In the genomic region with DNA sequence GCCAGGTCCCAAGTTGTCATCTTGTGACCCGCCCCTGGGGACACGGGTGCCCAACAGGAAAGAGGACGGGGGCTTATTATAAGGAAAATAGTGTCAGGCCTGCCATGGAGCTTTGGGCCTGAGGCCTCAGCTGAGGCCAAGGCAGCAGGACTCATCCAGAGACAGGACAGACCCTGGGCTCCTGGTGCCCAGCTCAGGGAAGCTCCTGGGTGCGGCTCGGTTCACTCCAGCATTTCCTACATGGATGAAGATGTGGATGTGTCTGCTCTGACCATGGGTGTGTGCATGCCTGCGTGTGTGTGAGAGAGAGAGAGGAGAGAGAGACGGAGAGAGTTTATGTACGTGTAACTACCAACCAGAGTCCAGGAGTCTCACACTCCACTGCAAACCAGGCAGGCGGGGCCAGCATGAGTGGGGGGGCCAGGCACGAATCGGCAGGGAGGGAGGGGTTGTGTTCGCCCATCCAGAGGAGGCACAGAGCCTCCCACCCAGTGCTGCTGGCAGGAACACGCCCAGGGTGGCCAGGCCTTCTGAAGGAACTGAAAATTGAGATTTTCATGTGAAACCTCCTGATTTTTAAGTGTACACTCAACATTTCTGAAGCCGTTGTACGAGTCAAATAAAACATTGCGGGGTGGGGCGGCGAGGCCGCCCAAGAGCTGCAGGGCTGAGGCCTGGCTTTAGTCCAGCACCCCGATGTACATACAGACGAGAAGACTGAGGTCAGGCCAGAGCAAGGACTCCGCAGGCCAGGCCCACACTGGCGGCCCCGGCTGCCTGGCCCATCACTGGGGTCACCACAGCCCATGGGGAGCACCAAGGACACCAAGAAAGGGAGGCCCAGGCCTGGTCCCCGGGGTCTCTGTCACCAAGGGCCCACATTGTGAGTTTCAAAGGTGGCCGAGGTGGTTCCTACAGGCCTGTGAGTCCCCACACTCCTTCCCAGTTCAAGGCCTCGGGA, we compare ENCODE assay signal across 1 cellular context.
TF ChIP-seq lines count a peak whose summit lies in the region.

No MANE protein-coding gene starts in this region.

TF ChIP-seq in H1, 55 proteins besides CTCF, POLR2A, EP300 and RAD21:
- no peak for TF ChIP-seq SIN3A (conservative IDR thresholded peaks at IDR 0.05 in 1 of 2, IDR thresholded peaks at IDR 0.05 in 1 of 2; ENCODE audit: low read depth in 1 of 2, low read length in 2 of 2)
- TF ChIP-seq EGR1 (IDR thresholded peaks at IDR 0.05; ENCODE audit: borderline replicate concordance, low read depth, low read length) = no peak
- TF ChIP-seq EZH2 (IDR thresholded peaks at IDR 0.05; ENCODE audit: low read depth, low read length, severe bottlenecking) = no peak
- no peak for TF ChIP-seq BRCA1 (IDR thresholded peaks at IDR 0.05; ENCODE audit: low read depth, low read length)
- TF ChIP-seq NRF1 (IDR thresholded peaks at IDR 0.05; ENCODE audit: low read depth, low read length) = no peak
- no peak for TF ChIP-seq SP1 (IDR thresholded peaks at IDR 0.05; ENCODE audit: low read depth, low read length)
- TF ChIP-seq POLR2AphosphoS5 (IDR thresholded peaks at IDR 0.05; ENCODE audit: low read depth, low read length) = no peak
- no peak for TF ChIP-seq RFX5 (IDR thresholded peaks at IDR 0.05; ENCODE audit: borderline replicate concordance, low read depth, low read length)
- no peak for TF ChIP-seq YY1 (IDR thresholded peaks at IDR 0.05; ENCODE audit: low read depth, low read length)
- no peak for TF ChIP-seq ATF3 (IDR thresholded peaks at IDR 0.05; ENCODE audit: insufficient read depth, low read depth, low read length)
- no peak for TF ChIP-seq CHD1 (IDR thresholded peaks at IDR 0.05; ENCODE audit: low read depth, low read length)
- TF ChIP-seq E2F6 (IDR thresholded peaks at IDR 0.05) = no peak
- no peak for TF ChIP-seq NANOG (IDR thresholded peaks at IDR 0.05; ENCODE audit: insufficient read depth, low read depth, low read length, poor library complexity, severe bottlenecking)
- no peak for TF ChIP-seq ZNF274 (IDR thresholded peaks at IDR 0.05; ENCODE audit: borderline replicate concordance, extremely low read depth, low read length)
- TF ChIP-seq RBBP5 (IDR thresholded peaks at IDR 0.05; ENCODE audit: borderline replicate concordance, low read depth, low read length) = no peak
- TF ChIP-seq KDM1A (IDR thresholded peaks at IDR 0.05; ENCODE audit: borderline replicate concordance, low read length) = no peak
- TF ChIP-seq JUND (IDR thresholded peaks at IDR 0.05; ENCODE audit: low read length) = no peak
- TF ChIP-seq TEAD4 (IDR thresholded peaks at IDR 0.05; ENCODE audit: low read depth, low read length) = no peak
- no peak for TF ChIP-seq SP2 (IDR thresholded peaks at IDR 0.05; ENCODE audit: low read length)
- no peak for TF ChIP-seq HDAC2 (IDR thresholded peaks at IDR 0.05; ENCODE audit: borderline replicate concordance in 1 of 2, low read depth in 2 of 2, low read length in 2 of 2)
